In the genomic region with DNA sequence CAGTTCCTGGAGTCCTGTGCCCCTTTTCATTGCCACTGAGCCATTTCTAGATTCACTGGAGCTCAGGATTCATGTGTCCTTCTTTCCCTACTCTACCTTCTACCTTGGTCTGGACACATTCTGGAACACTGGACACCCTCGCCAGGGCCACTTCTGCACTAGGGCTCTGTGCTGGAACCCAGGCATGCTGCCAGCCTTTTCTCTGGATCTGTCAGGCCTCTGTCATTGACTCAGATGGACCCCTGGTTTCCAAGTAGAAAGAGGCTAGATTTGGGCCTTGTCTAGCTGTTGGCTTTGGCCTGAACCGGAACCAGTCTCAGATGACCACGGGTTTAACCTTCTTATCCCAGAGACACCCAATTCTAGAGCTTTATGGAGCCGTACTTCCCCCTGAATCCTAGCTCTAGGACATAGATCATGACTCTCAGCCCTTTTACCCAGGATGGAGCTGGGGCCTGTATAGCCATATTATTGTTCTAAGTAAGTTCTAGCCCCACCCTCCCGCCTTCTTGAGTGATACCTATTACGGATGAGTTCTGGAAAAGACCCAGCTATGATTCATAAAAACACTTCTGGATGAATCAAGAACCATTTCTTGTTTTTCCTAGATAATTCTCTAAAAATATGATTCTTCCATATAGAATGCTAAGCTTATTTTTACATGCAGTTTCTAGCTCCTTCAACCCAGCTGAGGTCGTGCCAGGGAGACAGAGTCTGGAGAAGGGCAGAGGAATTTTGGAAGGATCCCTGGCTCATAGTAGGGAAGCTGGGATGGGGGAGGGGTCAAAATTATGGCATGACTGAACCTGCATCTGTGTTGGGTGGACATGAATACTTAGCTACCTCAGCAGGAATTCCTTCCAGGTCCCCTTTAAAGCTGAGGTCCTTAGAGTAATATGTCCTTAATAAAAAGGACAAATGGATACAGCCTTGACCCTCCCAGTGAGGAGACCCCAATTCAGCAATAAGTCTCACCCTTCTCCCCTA, we compare ENCODE assay signal across 1 cellular context.
TF ChIP-seq lines count a peak whose summit lies in the region.

No MANE protein-coding gene starts in this region.

TF ChIP-seq in HEK293, 187 proteins besides CTCF, POLR2A, EP300 and RAD21 (continued from another document):
- TF ChIP-seq, protein P1, sequence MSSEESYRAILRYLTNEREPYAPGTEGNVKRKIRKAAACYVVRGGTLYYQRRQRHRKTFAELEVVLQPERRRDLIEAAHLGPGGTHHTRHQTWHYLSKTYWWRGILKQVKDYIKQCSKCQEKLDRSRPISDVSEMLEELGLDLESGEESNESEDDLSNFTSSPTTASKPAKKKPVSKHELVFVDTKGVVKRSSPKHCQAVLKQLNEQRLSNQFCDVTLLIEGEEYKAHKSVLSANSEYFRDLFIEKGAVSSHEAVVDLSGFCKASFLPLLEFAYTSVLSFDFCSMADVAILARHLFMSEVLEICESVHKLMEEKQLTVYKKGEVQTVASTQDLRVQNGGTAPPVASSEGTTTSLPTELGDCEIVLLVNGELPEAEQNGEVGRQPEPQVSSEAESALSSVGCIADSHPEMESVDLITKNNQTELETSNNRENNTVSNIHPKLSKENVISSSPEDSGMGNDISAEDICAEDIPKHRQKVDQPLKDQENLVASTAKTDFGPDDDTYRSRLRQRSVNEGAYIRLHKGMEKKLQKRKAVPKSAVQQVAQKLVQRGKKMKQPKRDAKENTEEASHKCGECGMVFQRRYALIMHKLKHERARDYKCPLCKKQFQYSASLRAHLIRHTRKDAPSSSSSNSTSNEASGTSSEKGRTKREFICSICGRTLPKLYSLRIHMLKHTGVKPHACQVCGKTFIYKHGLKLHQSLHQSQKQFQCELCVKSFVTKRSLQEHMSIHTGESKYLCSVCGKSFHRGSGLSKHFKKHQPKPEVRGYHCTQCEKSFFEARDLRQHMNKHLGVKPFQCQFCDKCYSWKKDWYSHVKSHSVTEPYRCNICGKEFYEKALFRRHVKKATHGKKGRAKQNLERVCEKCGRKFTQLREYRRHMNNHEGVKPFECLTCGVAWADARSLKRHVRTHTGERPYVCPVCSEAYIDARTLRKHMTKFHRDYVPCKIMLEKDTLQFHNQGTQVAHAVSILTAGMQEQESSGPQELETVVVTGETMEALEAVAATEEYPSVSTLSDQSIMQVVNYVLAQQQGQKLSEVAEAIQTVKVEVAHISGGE (tag by site-specific recombination; conservative IDR thresholded peaks at IDR 0.05; ENCODE audit: low read depth), result no peak
